In the genomic region with DNA sequence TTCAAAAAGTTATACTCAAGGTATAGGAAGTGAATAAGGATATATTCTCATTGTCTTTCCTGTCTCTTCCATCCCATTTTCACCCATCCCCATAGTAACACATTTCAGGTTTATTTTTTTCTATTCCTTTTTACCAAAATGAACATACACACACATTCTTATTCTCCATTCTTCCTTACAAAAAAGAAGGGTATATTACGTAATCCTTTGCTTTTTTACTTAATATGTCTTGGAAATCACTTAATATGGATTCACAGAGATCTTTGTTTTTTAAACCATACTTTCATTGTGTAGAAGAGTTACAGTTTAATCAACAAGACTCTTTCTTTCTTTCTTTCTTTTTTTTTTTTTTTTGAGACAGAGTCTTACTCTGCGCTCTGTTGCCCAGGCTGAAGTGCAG, we compare ENCODE assay signal across 19 cellular contexts.
"Had no signal": no experiment of that assay in that cellular context is flagged by ENCODE, and none has a peak within 500 bp of the region (broad histone marks: within the 10 kb centered on the region; RNA-seq: fewer than 3 reads in every experiment).

No MANE protein-coding gene starts in this region.

- H3K4me1 Mint-ChIP-seq: naive B cell had no signal

- H3K36me3 ChIP-seq: ovary had no signal

- H3K9me3 ChIP-seq: heart left ventricle, ovary, psoas muscle, right atrium auricular region, tibial artery had no signal

- H3K27me3 Mint-ChIP-seq: naive B cell; stimulated activated naive CD8-positive, alpha-beta T cell treated with anti-CD3 and anti-CD28 coated beads, Interleukin-15, Interleukin-2, amounts not matched to agents 100 ng/mL and 50 ng/mL, for 24 hours had no signal

- H3K27ac ChIP-seq: epithelial cell of prostate, heart left ventricle, ovary, psoas muscle, right atrium auricular region, tibial artery, VCaP had no signal

- DNase-seq: activated gamma-delta T cell; amygdala; heart left ventricle; islet precursor cell; left cardiac atrium; mesenchymal stem cell; naive B cell; ovary; psoas muscle; stimulated activated CD4-positive, alpha-beta T cell treated with anti-CD3 and anti-CD28 coated beads, Interleukin-4, amount 100 ng/mL, for 24 hours; tibial artery had no signal

- H3K27me3 ChIP-seq: heart left ventricle, ovary, right atrium auricular region, tibial artery had no signal

- ATAC-seq: activated CD4-positive, CD25-positive, alpha-beta regulatory T cell treated with anti-CD3 and anti-CD28 coated beads, Interleukin-2, amount 50 U/mL, for 24 hours; activated naive CD4-positive, alpha-beta T cell treated with anti-CD3 and anti-CD28 coated beads, Interleukin-2, amount 50 U/mL, for 72 hours; heart left ventricle; left cardiac atrium; psoas muscle had no signal

- H3K9me3 Mint-ChIP-seq: activated naive CD4-positive, alpha-beta T cell treated with anti-CD3 and anti-CD28 coated beads, Interleukin-2, amount 50 U/mL, for 72 hours; naive B cell; stimulated activated naive CD8-positive, alpha-beta T cell treated with anti-CD3 and anti-CD28 coated beads, Interleukin-15, Interleukin-2, amounts not matched to agents 100 ng/mL and 50 ng/mL, for 24 hours; T-helper 1 cell treated with Interleukin-12 subunit alpha and Interleukin-12 subunit beta and Interleukin-4 antibody, amounts not matched to agents 30 μg/mL and 1 μg/mL, for 36 hours had no signal

- FAIRE-seq: bronchial epithelial cell had no signal

- H3K4me3 ChIP-seq: heart left ventricle, ovary, psoas muscle, right atrium auricular region, tibial artery had no signal

- H3K27ac Mint-ChIP-seq: stimulated activated naive CD8-positive, alpha-beta T cell treated with anti-CD3 and anti-CD28 coated beads, Interleukin-15, Interleukin-2, amounts not matched to agents 100 ng/mL and 50 ng/mL, for 24 hours; T-helper 1 cell treated with Interleukin-12 subunit alpha and Interleukin-12 subunit beta and Interleukin-4 antibody, amounts not matched to agents 30 μg/mL and 1 μg/mL, for 36 hours had no signal

- H3K4me3 Mint-ChIP-seq: naive B cell; stimulated activated naive CD8-positive, alpha-beta T cell treated with anti-CD3 and anti-CD28 coated beads, Interleukin-15, Interleukin-2, amounts not matched to agents 100 ng/mL and 50 ng/mL, for 24 hours; T-helper 1 cell treated with Interleukin-12 subunit alpha and Interleukin-12 subunit beta and Interleukin-4 antibody, amounts not matched to agents 30 μg/mL and 1 μg/mL, for 36 hours had no signal
